8 cellular contexts compared by ENCODE assay signal in the genomic region with DNA sequence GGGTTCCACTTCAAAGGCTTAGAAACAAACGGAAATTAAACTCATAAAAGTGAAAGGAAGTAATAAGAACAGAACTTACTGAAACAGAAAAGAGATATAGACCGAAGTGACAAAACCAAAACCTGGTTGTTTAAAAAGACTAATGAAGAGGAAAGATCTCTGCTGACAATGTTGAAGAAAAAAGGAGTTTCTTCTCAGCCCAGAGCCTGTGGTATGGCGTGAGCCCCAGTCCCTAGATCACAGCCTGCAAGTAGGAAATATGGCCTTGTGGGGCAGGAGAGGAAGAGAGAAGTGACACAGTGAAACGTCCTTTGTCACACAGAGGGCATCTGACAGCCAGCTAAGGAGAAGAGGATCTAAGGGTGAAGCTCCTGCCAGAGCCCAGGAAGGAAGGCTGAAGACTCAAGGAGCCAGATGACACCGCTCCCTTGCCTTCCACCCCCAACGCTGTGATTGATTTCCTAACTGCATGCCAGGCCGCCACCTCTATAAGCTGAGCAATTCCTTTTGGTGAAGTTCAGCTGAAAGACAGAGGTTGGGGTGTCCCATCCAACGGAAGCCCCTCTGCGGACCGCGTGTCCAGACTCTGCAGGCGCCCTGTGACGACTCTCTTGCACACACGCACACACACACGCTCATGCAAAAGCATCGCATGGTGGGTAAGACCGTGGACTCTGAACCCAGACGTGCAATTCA.
DNase-seq lines count a peak whose midpoint lies in the region; ATAC-seq and TF ChIP-seq lines count a peak whose summit lies in the region.

No MANE protein-coding gene starts in this region.

- TF ChIP-seq CTCF in CD4-positive, alpha-beta T cell (IDR thresholded peaks at IDR 0.05), result no peak
- TF ChIP-seq CTCF in Peyer's patch (IDR thresholded peaks at IDR 0.05), result no peak

- TF ChIP-seq POLR2A in Peyer's patch (IDR thresholded peaks at IDR 0.05), result no peak

- DNase-seq in CD4-positive, alpha-beta T cell, result no peak
- DNase-seq in Peyer's patch (peak in 1 of 3 donors; percentile 44), left lobe of liver (ENCODE audit: low spot score) (peak; percentile 45), superior temporal gyrus (ENCODE audit: extremely low spot score) (no peak), A172 (ENCODE audit: low spot score) (no peak), NCI-H2029 treated with DMSO at 0.1 percent for 48 hours (lab: John Stamatoyannopoulos, UW) (no peak)

- POLR2A ChIA-PET in CD4-positive, alpha-beta T cell (lab: Charles Lee), result interaction anchor here (0.7 to 1.7 kb wide), 4 partner anchors 10 to 141 kb away, joined by 3 to 5 read pairs (median 4); a partner anchor contains a TSS

- H3K27me3 ChIP-seq in CD4-positive, alpha-beta T cell (ENCODE audit: control insufficient read depth, insufficient read depth, low read length), result no peaks in the 10 kb centered on the region
- H3K27me3 ChIP-seq in Peyer's patch, result no peaks in the 10 kb centered on the region

- CTCF ChIA-PET in CD4-positive, alpha-beta T cell (lab: Charles Lee), result interaction anchor here (1.2 kb wide), 1 partner anchor 8 kb away, joined by 3 read pairs; no protein-coding TSS in a partner anchor

- H3K9me3 Mint-ChIP-seq in CD4-positive, alpha-beta T cell, result peaks cover 8% of the 10 kb centered on the region

- ATAC-seq in CD4-positive, alpha-beta T cell (ENCODE audit: poor library complexity), result peak; percentile 46
- ATAC-seq in GM21737 (IDR thresholded peaks at IDR 0.05; ENCODE audit: unreplicated experiment) (peak; percentile 56), left lobe of liver (peak; percentile 42), HG03039 (IDR thresholded peaks at IDR 0.05; ENCODE audit: unreplicated experiment) (no peak)

- no peaks in the 10 kb centered on the region for H3K27me3 Mint-ChIP-seq in CD4-positive, alpha-beta T cell

- peak overlapping the region; percentile 61 for H3K4me3 Mint-ChIP-seq in CD4-positive, alpha-beta T cell

- no peak overlapping the region for H3K4me3 ChIP-seq in Peyer's patch

- H3K9me3 ChIP-seq in CD4-positive, alpha-beta T cell (ENCODE audit: control insufficient read depth, low read length), result no peaks in the 10 kb centered on the region
- H3K9me3 ChIP-seq in Peyer's patch, result peaks cover 0 to 4% (median 0%) of the 10 kb centered on the region in 4 donors

- H3K27ac Mint-ChIP-seq in CD4-positive, alpha-beta T cell, result peak overlapping the region; percentile 85

- intact Hi-C loops in CD4-positive, alpha-beta T cell (cut with DNase I, micrococcal nuclease), result loop anchor here (5.0 to 10.0 kb wide), 4 partner anchors 37 to 365 kb away; no protein-coding TSS in a partner anchor

- H3K4me1 Mint-ChIP-seq in CD4-positive, alpha-beta T cell (ENCODE audit: low read depth), result peaks cover 88% of the 10 kb centered on the region

- H3K4me1 ChIP-seq in Peyer's patch, result peaks cover 2 to 32% (median 18%) of the 10 kb centered on the region in 4 donors

- H3K36me3 ChIP-seq in Peyer's patch, result no peaks in the 10 kb centered on the region

- H3K27ac ChIP-seq in CD4-positive, alpha-beta T cell (ENCODE audit: low read depth, low read length), result peak overlapping the region; percentile 45
- peak overlapping the region in 3 of 4 donors; percentile 1 to 25 (median 25) for H3K27ac ChIP-seq in Peyer's patch

- H3K36me3 Mint-ChIP-seq in CD4-positive, alpha-beta T cell (ENCODE audit: low read depth), result peaks cover 13% of the 10 kb centered on the region
